Comparison of ENCODE assay signal across 2 cellular contexts in genomic region chr11:64852804-64853520, GRCh38.
A peak's percentile ranks its signal among the peaks of the same experiment; 100 is the strongest.
TF ChIP-seq lines count a peak whose summit lies in the region.

No MANE protein-coding gene starts in this region.

TF ChIP-seq in HEK293, 187 proteins besides CTCF, POLR2A, EP300 and RAD21:
- TF ChIP-seq ZFP37 (tag by site-specific recombination; IDR thresholded peaks at IDR 0.05) = no peak
- 0 out of 2 replicates have a peak, but pooled peaks have one; percentile 17 for TF ChIP-seq ZFHX2 (tag by site-specific recombination; conservative IDR thresholded peaks at IDR 0.05)

TF ChIP-seq in GM12878, 131 proteins besides CTCF, POLR2A, EP300 and RAD21:
- TF ChIP-seq CREM (IDR thresholded peaks at IDR 0.05; ENCODE audit: low read depth) = peak; percentile 7; the same call in 1 of the 2 replicates
- TF ChIP-seq PAX5 (IDR thresholded peaks at IDR 0.05; ENCODE audit: borderline replicate concordance, low read depth, low read length) = peak; percentile 35; the same call in 1 of the 2 replicates
- no peak for TF ChIP-seq NR2C2 (IDR thresholded peaks at IDR 0.05; ENCODE audit: borderline replicate concordance, control insufficient read depth, insufficient read length, low read depth)
- no peak for TF ChIP-seq MYC (IDR thresholded peaks at IDR 0.05; ENCODE audit: insufficient read depth, insufficient read length, insufficient replicate concordance, low read length, severe bottlenecking)
- no peak for TF ChIP-seq TAF1 (IDR thresholded peaks at IDR 0.05; ENCODE audit: borderline replicate concordance, low read depth, low read length)
- 0 out of 2 replicates have a peak, but pooled peaks have one; percentile 38 for TF ChIP-seq GATAD2B (conservative IDR thresholded peaks at IDR 0.05; ENCODE audit: low read depth)
- TF ChIP-seq HCFC1 (IDR thresholded peaks at IDR 0.05; ENCODE audit: low read length) = no peak
- TF ChIP-seq EGR1 (IDR thresholded peaks at IDR 0.05; ENCODE audit: borderline replicate concordance in 1 of 2, low read depth in 2 of 2, low read length in 2 of 2) = peak in 1 of 2 experiments; percentile 62; a peak in 2 of 3 replicates
- TF ChIP-seq ETV6 (conservative IDR thresholded peaks at IDR 0.05 in 1 of 2, IDR thresholded peaks at IDR 0.05 in 1 of 2; ENCODE audit: borderline replicate concordance in 1 of 2, low read depth in 1 of 2) = peak in 1 of 2 experiments; percentile 60; a peak in 1 of 4 replicates
- peak; percentile 45 for TF ChIP-seq EED (IDR thresholded peaks at IDR 0.05; ENCODE audit: low read depth)
- peak; percentile 16 for TF ChIP-seq POLR2AphosphoS5 (IDR thresholded peaks at IDR 0.05; ENCODE audit: low read length)
